In genomic region chr12:64600164-64600561, GRCh38 we compare ENCODE assay signal across 15 cellular contexts. TPM values are rescaled to one million over a fixed set of nuclear protein-coding genes. Genes with fewer than 3 reads are reported as not detected.
DNase-seq lines count a peak whose midpoint lies in the region; ATAC-seq, FAIRE-seq and TF ChIP-seq lines count a peak whose summit lies in the region.
"Had no signal": no experiment of that assay in that cellular context is flagged by ENCODE, and none has a peak within 500 bp of the region (broad histone marks: within the 10 kb centered on the region; RNA-seq: fewer than 3 reads in every experiment).

No MANE protein-coding gene starts in this region.

- 0 out of 2 replicates have a peak overlapping the region, but pooled peaks have one; percentile 17 for H2AFZ ChIP-seq in OCI-LY7 (ENCODE audit: low read length)

- H3K4me3 Mint-ChIP-seq in stimulated activated naive CD8-positive, alpha-beta T cell treated with anti-CD3 and anti-CD28 coated beads, Interleukin-15, Interleukin-2, amounts not matched to agents 100 ng/mL and 50 ng/mL, for 24 hours: peak overlapping the region; percentile 23
- peak overlapping the region in 1 of 2 donors; percentile 77 for H3K4me3 Mint-ChIP-seq in stimulated activated naive CD8-positive, alpha-beta T cell treated with anti-CD3 and anti-CD28 coated beads, Interleukin-15, amount 100 ng/mL, for 72 hours
- H3K4me3 Mint-ChIP-seq: B cell, memory B cell had no signal

- no peaks in the 10 kb centered on the region for H3K9me2 ChIP-seq in OCI-LY7 (ENCODE audit: insufficient read depth, low read length)

- CTCF ChIA-PET in OCI-LY7 (lab: Charles Lee; ENCODE audit: unreplicated experiment): interaction anchor here (1.1 kb wide), 1 partner anchor 10 kb away, joined by 4 read pairs; no protein-coding TSS in a partner anchor

- H3K4me1 ChIP-seq in OCI-LY7 (ENCODE audit: insufficient read depth, low read length, poor library complexity, severe bottlenecking) (no peaks in the 10 kb centered on the region), psoas muscle (no peaks in the 10 kb centered on the region)

- BruUV-seq in OCI-LY7 (replicated peaks; lab: Mats Ljungman, UMichigan): no TSS peak

- no peaks in the 10 kb centered on the region for H3K79me2 ChIP-seq in OCI-LY7 (ENCODE audit: insufficient read depth, low read depth, low read length)

- TF ChIP-seq CTCF in OCI-LY7 (conservative IDR thresholded peaks at IDR 0.05; ENCODE audit: low read length) (no peak), psoas muscle (IDR thresholded peaks at IDR 0.05) (no peak)

- no peak for DNase-seq in stimulated activated naive CD8-positive, alpha-beta T cell treated with anti-CD3 and anti-CD28 coated beads, Interleukin-15, amount 100 ng/mL, for 72 hours
- DNase-seq in NCI-H2029 treated with DMSO at 0.1 percent for 48 hours (lab: John Stamatoyannopoulos, UW) (peak; percentile 63), OCI-LY7 (ENCODE audit: low spot score) (no peak), H54 (ENCODE audit: insufficient read length, low spot score) (no peak), cerebellar nuclear complex (lab: John Stamatoyannopoulos, UW) (no peak), psoas muscle (no peak), GM12891 (ENCODE audit: insufficient read length, low spot score) (no peak)
- DNase-seq: heart right ventricle, retina, substantia nigra had no signal

- WGBS in psoas muscle, 3 donors: 83 to 94% (median 89%) methylated on average over 2 of the region's 2 CpGs

- TF ChIP-seq POLR2A in H54 (IDR thresholded peaks at IDR 0.05; ENCODE audit: low read depth, low read length) (no peak), GM12891 (IDR thresholded peaks at IDR 0.05; ENCODE audit: low read depth, low read length) (no peak)

- no peak overlapping the region for H3K4me3 ChIP-seq in OCI-LY7 (ENCODE audit: low read depth, low read length, poor library complexity, severe bottlenecking)
- no peak overlapping the region for H3K4me3 ChIP-seq in psoas muscle
- H3K4me3 ChIP-seq: heart right ventricle had no signal

- no peaks in the 10 kb centered on the region for H3K36me3 ChIP-seq in OCI-LY7 (ENCODE audit: insufficient read depth, low read length)
- no peaks in the 10 kb centered on the region for H3K36me3 ChIP-seq in psoas muscle (ENCODE audit: insufficient read depth in 1 of 2, low read depth in 1 of 2)
- H3K36me3 ChIP-seq: heart right ventricle had no signal

- no peak overlapping the region for H3K4me2 ChIP-seq in OCI-LY7 (ENCODE audit: low read length)

- H3K4me1 Mint-ChIP-seq in stimulated activated naive CD8-positive, alpha-beta T cell treated with anti-CD3 and anti-CD28 coated beads, Interleukin-15, Interleukin-2, amounts not matched to agents 100 ng/mL and 50 ng/mL, for 24 hours (ENCODE audit: low read depth): peaks cover 31% of the 10 kb centered on the region
- H3K4me1 Mint-ChIP-seq in stimulated activated naive CD8-positive, alpha-beta T cell treated with anti-CD3 and anti-CD28 coated beads, Interleukin-15, amount 100 ng/mL, for 72 hours: peaks cover 40% of the 10 kb centered on the region
- H3K4me1 Mint-ChIP-seq: B cell, memory B cell had no signal

- ATAC-seq in stimulated activated naive CD8-positive, alpha-beta T cell treated with anti-CD3 and anti-CD28 coated beads, Interleukin-15, amount 100 ng/mL, for 72 hours: no peak
- ATAC-seq in psoas muscle: no peak
- ATAC-seq: heart right ventricle, Right ventricle myocardium inferior had no signal

- no peaks in the 10 kb centered on the region for H3K36me3 Mint-ChIP-seq in stimulated activated naive CD8-positive, alpha-beta T cell treated with anti-CD3 and anti-CD28 coated beads, Interleukin-15, Interleukin-2, amounts not matched to agents 100 ng/mL and 50 ng/mL, for 24 hours (ENCODE audit: low read depth)
- H3K36me3 Mint-ChIP-seq: memory B cell had no signal

- POLR2A ChIA-PET in OCI-LY7 (lab: Charles Lee): interaction anchor here (1.0 kb wide), 1 partner anchor 70 kb away, joined by 3 read pairs; no protein-coding TSS in a partner anchor

- H3K9me3 Mint-ChIP-seq in stimulated activated naive CD8-positive, alpha-beta T cell treated with anti-CD3 and anti-CD28 coated beads, Interleukin-15, Interleukin-2, amounts not matched to agents 100 ng/mL and 50 ng/mL, for 24 hours: no peaks in the 10 kb centered on the region
- H3K9me3 Mint-ChIP-seq in stimulated activated naive CD8-positive, alpha-beta T cell treated with anti-CD3 and anti-CD28 coated beads, Interleukin-15, amount 100 ng/mL, for 72 hours: no peaks in the 10 kb centered on the region
- H3K9me3 Mint-ChIP-seq: memory B cell had no signal

- no peak overlapping the region for H3K27ac Mint-ChIP-seq in stimulated activated naive CD8-positive, alpha-beta T cell treated with anti-CD3 and anti-CD28 coated beads, Interleukin-15, Interleukin-2, amounts not matched to agents 100 ng/mL and 50 ng/mL, for 24 hours
- H3K27ac Mint-ChIP-seq in stimulated activated naive CD8-positive, alpha-beta T cell treated with anti-CD3 and anti-CD28 coated beads, Interleukin-15, amount 100 ng/mL, for 72 hours: peak overlapping the region in 1 of 2 donors; percentile 60
- H3K27ac Mint-ChIP-seq: B cell, memory B cell had no signal

- no peaks in the 10 kb centered on the region for H4K20me1 ChIP-seq in OCI-LY7 (ENCODE audit: insufficient read depth, low read length)

- H3K27me3 ChIP-seq in psoas muscle (ENCODE audit: insufficient read depth in 3 of 3, low read length in 2 of 3): no peaks in the 10 kb centered on the region
- H3K27me3 ChIP-seq: heart right ventricle had no signal

- H3K9me3 ChIP-seq in OCI-LY7 (ENCODE audit: low read length) (no peaks in the 10 kb centered on the region), psoas muscle (no peaks in the 10 kb centered on the region)
- H3K9me3 ChIP-seq: heart right ventricle had no signal

- FAIRE-seq in H54 (lab: Jason Lieb, UNC): no peak
- no peak for FAIRE-seq in GM12891 (lab: Jason Lieb, UNC)
- FAIRE-seq: islet of Langerhans had no signal

- H3K27ac ChIP-seq in OCI-LY7 (ENCODE audit: low read depth, low read length, poor library complexity, severe bottlenecking) (no peak overlapping the region), psoas muscle (no peak overlapping the region)
- H3K27ac ChIP-seq: heart right ventricle had no signal

- H3K27me3 Mint-ChIP-seq in stimulated activated naive CD8-positive, alpha-beta T cell treated with anti-CD3 and anti-CD28 coated beads, Interleukin-15, Interleukin-2, amounts not matched to agents 100 ng/mL and 50 ng/mL, for 24 hours: no peaks in the 10 kb centered on the region
- no peaks in the 10 kb centered on the region for H3K27me3 Mint-ChIP-seq in stimulated activated naive CD8-positive, alpha-beta T cell treated with anti-CD3 and anti-CD28 coated beads, Interleukin-15, amount 100 ng/mL, for 72 hours
- H3K27me3 Mint-ChIP-seq: B cell, memory B cell had no signal

- intact Hi-C loops in OCI-LY7 (cut with micrococcal nuclease; ENCODE audit: unreplicated experiment): no loop called here
- intact Hi-C loops in psoas muscle (cut with DNase I): no loop called here

TF ChIP-seq in GM12891, 5 proteins besides CTCF, POLR2A, EP300 and RAD21:
- no peak for TF ChIP-seq PAX5 (IDR thresholded peaks at IDR 0.05; ENCODE audit: insufficient read depth, low read length, severe bottlenecking)
- TF ChIP-seq TAF1 (IDR thresholded peaks at IDR 0.05; ENCODE audit: low read depth, low read length): no peak
- TF ChIP-seq POU2F2 (IDR thresholded peaks at IDR 0.05; ENCODE audit: low read depth, low read length): no peak
- no peak for TF ChIP-seq POLR2AphosphoS5 (IDR thresholded peaks at IDR 0.05; ENCODE audit: low read depth, low read length)
- TF ChIP-seq SPI1 (IDR thresholded peaks at IDR 0.05; ENCODE audit: low read depth, low read length): no peak

RNA-seq across cellular contexts. Expression of gene RASSF3, which starts 10.1 kb away (rescaled TPM):
- 13.8 and 16.3 TPM in 2 replicates for total RNA-seq in OCI-LY7 (2014; rRNA removed; shearing (Covaris generic))
- total RNA-seq in OCI-LY7 (2022): 49.9 and 50.8 TPM in 2 replicates
- total RNA-seq in psoas muscle: 10 to 100 TPM in 3 of 4 donors, 1 to 10 TPM in 1; 7.0 to 30.6 (median 19.0) TPM
- polyA plus RNA-seq in psoas muscle: 10 to 100 TPM in 1 of 3 donors, 1 to 10 TPM in 2; 4.9 to 18.5 (median 9.8) TPM
- polyA plus RNA-seq in GM12891 (2012; ENCODE audit: low read depth, missing spikeins): 25.4 TPM
